ENCODE assay signal across 22 cellular contexts in genomic region chr10:52279546-52279945, GRCh38.
"Had no signal": no experiment of that assay in that cellular context is flagged by ENCODE, and none has a peak within 500 bp of the region (broad histone marks: within the 10 kb centered on the region; RNA-seq: fewer than 3 reads in every experiment).

No MANE protein-coding gene starts in this region.

- DNase-seq: colonic mucosa; cortex of kidney; dorsolateral prefrontal cortex; effector CD4-positive, alpha-beta T cell; effector CD8-positive, alpha-beta T cell; effector memory CD4-positive, alpha-beta T cell; effector memory CD8-positive, alpha-beta T cell; endodermal cell; erythroblast; esophagus squamous epithelium; foreskin fibroblast; foreskin keratinocyte; foreskin melanocyte; gastrocnemius medialis; glutamatergic neuron; head of caudate nucleus; heart left ventricle; heart right ventricle had no signal

- H3K27ac ChIP-seq: colonic mucosa, coronary artery, dorsolateral prefrontal cortex, esophagus muscularis mucosa, esophagus squamous epithelium, foreskin keratinocyte, gastrocnemius medialis, gastroesophageal sphincter, heart left ventricle, heart right ventricle had no signal

- H3K4me3 ChIP-seq: colonic mucosa, coronary artery, dorsolateral prefrontal cortex, esophagus muscularis mucosa, esophagus squamous epithelium, gastrocnemius medialis, gastroesophageal sphincter, heart left ventricle, heart right ventricle had no signal

- H3K27me3 ChIP-seq: colonic mucosa, dorsolateral prefrontal cortex, esophagus muscularis mucosa, esophagus squamous epithelium, foreskin keratinocyte, gastrocnemius medialis, gastroesophageal sphincter, heart left ventricle, heart right ventricle had no signal

- ATAC-seq: effector memory CD8-positive, alpha-beta T cell; esophagus mucosa; foreskin keratinocyte; gastrocnemius medialis; gastroesophageal sphincter; heart left ventricle; heart right ventricle had no signal

- H3K4me1 ChIP-seq: colonic mucosa, gastroesophageal sphincter had no signal

- H3K36me3 ChIP-seq: colonic mucosa, esophagus squamous epithelium had no signal

- H3K9me3 ChIP-seq: colonic mucosa, esophagus squamous epithelium, gastrocnemius medialis, gastroesophageal sphincter had no signal
